ENCODE assay signal across 12 cellular contexts in the genomic region with DNA sequence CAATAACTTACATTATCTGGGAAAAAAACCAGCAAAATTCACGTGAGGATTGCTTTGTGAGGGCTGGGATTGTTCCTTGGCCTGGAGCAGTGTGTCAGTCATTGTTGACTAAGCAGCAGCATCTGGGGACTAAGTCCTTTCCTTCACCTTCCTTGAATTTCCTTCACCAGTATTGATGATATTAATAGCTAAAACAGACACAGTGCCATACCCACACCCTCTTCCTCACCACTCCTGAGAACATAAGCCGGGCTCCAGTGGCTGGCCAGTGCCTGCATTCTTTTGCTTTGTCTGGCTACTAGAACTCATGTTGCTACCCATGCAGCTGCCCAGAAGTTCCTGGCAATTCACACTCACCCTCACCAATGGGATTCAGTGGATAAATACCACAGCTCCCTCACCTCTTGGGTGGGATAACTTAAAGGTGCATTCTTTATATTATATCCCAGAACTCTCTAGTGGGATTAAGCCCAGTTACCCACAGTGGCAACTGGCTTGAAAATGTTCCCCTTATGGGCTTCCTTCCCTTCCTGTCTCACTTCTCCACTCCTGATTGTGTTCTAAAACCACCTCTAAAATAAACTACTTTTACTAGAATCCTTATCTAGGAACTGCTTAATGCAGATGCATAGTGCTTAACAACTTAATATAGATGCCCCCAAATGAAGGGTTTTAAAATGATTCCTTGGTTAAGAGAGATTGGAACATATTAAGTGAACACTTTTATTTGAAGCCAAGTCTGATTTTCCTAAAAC. TPM values are rescaled to one million over a fixed set of nuclear protein-coding genes. Genes with fewer than 3 reads are reported as not detected.
DNase-seq lines count a peak whose midpoint lies in the region; ATAC-seq and TF ChIP-seq lines count a peak whose summit lies in the region.
"Had no signal": no experiment of that assay in that cellular context is flagged by ENCODE, and none has a peak within 500 bp of the region (broad histone marks: within the 10 kb centered on the region; RNA-seq: fewer than 3 reads in every experiment).

No MANE protein-coding gene starts in this region.

- CTCF ChIA-PET in SK-N-SH (lab: Yijun Ruan, JAX) = no interaction called here

- H3K4me1 Mint-ChIP-seq in activated CD4-positive, alpha-beta T cell treated with anti-CD3 and anti-CD28 coated beads, Interleukin-2, amount 10 ng/mL, durations not matched to agents 24 days and 14 days = peaks cover 14% of the 10 kb centered on the region

- H3K9ac ChIP-seq in SK-N-SH (no peak overlapping the region), stomach smooth muscle (ENCODE audit: low read length in 2 of 2) (no peak overlapping the region)

- H3K4me3 ChIP-seq in SK-N-SH (ENCODE audit: low read depth in 2 of 2, low read length in 1 of 2) (no peak overlapping the region), stomach smooth muscle (ENCODE audit: low read length in 2 of 2) (no peak overlapping the region), BE2C (ENCODE audit: low read depth, low read length) (no peak overlapping the region)

- no peak for ATAC-seq in SK-N-SH treated with all-trans-retinoic acid at 6 μM for 48 hours

- H3K27me3 Mint-ChIP-seq in activated CD4-positive, alpha-beta T cell treated with anti-CD3 and anti-CD28 coated beads, Interleukin-2, amount 10 ng/mL, durations not matched to agents 24 days and 14 days = peaks cover 3% of the 10 kb centered on the region
- H3K27me3 Mint-ChIP-seq: dendritic cell treated with granulocyte-macrophage colony-stimulating factor and Interleukin-4, amounts not matched to agents 40 ng/mL and 50 ng/mL, for 4 days had no signal

- no peak for TF ChIP-seq EP300 in SK-N-SH (IDR thresholded peaks at IDR 0.05; ENCODE audit: borderline replicate concordance in 1 of 2, low read depth in 1 of 2, low read length in 1 of 2)

- 76% methylated on average over 2 of the region's 2 CpGs for WGBS in SK-N-SH (ENCODE audit: low lambda C conversion rate)

- H3K27ac Mint-ChIP-seq in activated CD4-positive, alpha-beta T cell treated with anti-CD3 and anti-CD28 coated beads, Interleukin-2, amount 10 ng/mL, durations not matched to agents 24 days and 14 days = no peak overlapping the region
- H3K27ac Mint-ChIP-seq: dendritic cell treated with granulocyte-macrophage colony-stimulating factor and Interleukin-4, amounts not matched to agents 40 ng/mL and 50 ng/mL, for 4 days had no signal

- POLR2A ChIA-PET in SK-N-SH (lab: Yijun Ruan, JAX) = no interaction called here

- no peaks in the 10 kb centered on the region for H3K9me2 ChIP-seq in SK-N-SH

- TF ChIP-seq RAD21 in SK-N-SH (IDR thresholded peaks at IDR 0.05; ENCODE audit: low read length) = no peak

- H3K27ac ChIP-seq in SK-N-SH (ENCODE audit: low read depth in 2 of 2, low read length in 1 of 2) (peak overlapping the region in 1 of 2 experiments; percentile 70; a peak in 3 of 4 replicates), stomach smooth muscle (ENCODE audit: low read length) (peak overlapping the region; percentile 7)

- peaks cover 64% of the 10 kb centered on the region for H3K79me2 ChIP-seq in SK-N-SH (ENCODE audit: insufficient read depth)

- H3K36me3 Mint-ChIP-seq in activated CD4-positive, alpha-beta T cell treated with anti-CD3 and anti-CD28 coated beads, Interleukin-2, amount 10 ng/mL, durations not matched to agents 24 days and 14 days (ENCODE audit: low read depth) = peaks cover 4% of the 10 kb centered on the region

- no peak overlapping the region for H3K4me3 Mint-ChIP-seq in activated CD4-positive, alpha-beta T cell treated with anti-CD3 and anti-CD28 coated beads, Interleukin-2, amount 10 ng/mL, durations not matched to agents 24 days and 14 days
- H3K4me3 Mint-ChIP-seq: dendritic cell treated with granulocyte-macrophage colony-stimulating factor and Interleukin-4, amounts not matched to agents 40 ng/mL and 50 ng/mL, for 4 days had no signal

- no peak overlapping the region for H2AFZ ChIP-seq in SK-N-SH (ENCODE audit: low read depth)

- no peaks in the 10 kb centered on the region for H3K27me3 ChIP-seq in SK-N-SH (ENCODE audit: insufficient read depth)
- H3K27me3 ChIP-seq in stomach smooth muscle (ENCODE audit: control insufficient read depth in 1 of 2, insufficient read depth in 2 of 2, low read length in 2 of 2) = no peaks in the 10 kb centered on the region
- H3K27me3 ChIP-seq in BE2C = no peaks in the 10 kb centered on the region

- peaks cover 0 to 8% of the 10 kb centered on the region in 2 experiments for H3K36me3 ChIP-seq in SK-N-SH (replicated peaks in 1 of 2; ENCODE audit: control insufficient read depth in 1 of 2, insufficient read depth in 2 of 2, low read length in 1 of 2)
- no peaks in the 10 kb centered on the region for H3K36me3 ChIP-seq in stomach smooth muscle (ENCODE audit: control insufficient read depth in 2 of 2, insufficient read depth in 2 of 2, low read length in 2 of 2)
- H3K36me3 ChIP-seq in BE2C = peaks cover 17% of the 10 kb centered on the region

- TF ChIP-seq CTCF in SK-N-SH (IDR thresholded peaks at IDR 0.05) (no peak), BE2C (IDR thresholded peaks at IDR 0.05; ENCODE audit: low read depth, low read length) (no peak)

- H3K4me2 ChIP-seq in SK-N-SH = peak overlapping the region; percentile 35; the same call in 1 of the 2 replicates

- DNase-seq in SK-N-SH (no peak), HT1080 (ENCODE audit: low read depth) (peak; percentile 8), fibroblast of gingiva (ENCODE audit: low read depth) (peak; percentile 7), GM19238 (ENCODE audit: insufficient read length, low spot score) (no peak), BE2C (no peak)
- no peak for DNase-seq in activated CD4-positive, alpha-beta T cell treated with anti-CD3 and anti-CD28 coated beads, Interleukin-2, amount 10 ng/mL, durations not matched to agents 24 days and 14 days
- DNase-seq: ACHN; activated CD8-positive, alpha-beta memory T cell treated with anti-CD3 and anti-CD28 coated beads for 24 hours; Karpas-422 had no signal

- H3K4me1 ChIP-seq in SK-N-SH (ENCODE audit: control insufficient read depth in 1 of 2, insufficient read depth in 2 of 2, low read depth in 1 of 2, low read length in 1 of 2) (peaks cover 0 to 58% of the 10 kb centered on the region in 2 experiments; a peak in 3 of 4 replicates), stomach smooth muscle (ENCODE audit: control insufficient read depth, insufficient read depth, low read length) (peaks cover 10% of the 10 kb centered on the region), BE2C (no peaks in the 10 kb centered on the region; the same call in 1 of the 2 replicates)

- H3F3A ChIP-seq in SK-N-SH (replicated peaks; ENCODE audit: insufficient read depth) = peaks cover 44% of the 10 kb centered on the region

- H4K20me1 ChIP-seq in SK-N-SH (ENCODE audit: insufficient read depth) = no peaks in the 10 kb centered on the region

- peaks cover 12% of the 10 kb centered on the region for H3K9me3 Mint-ChIP-seq in activated CD4-positive, alpha-beta T cell treated with anti-CD3 and anti-CD28 coated beads, Interleukin-2, amount 10 ng/mL, durations not matched to agents 24 days and 14 days
- H3K9me3 Mint-ChIP-seq: dendritic cell treated with granulocyte-macrophage colony-stimulating factor and Interleukin-4, amounts not matched to agents 40 ng/mL and 50 ng/mL, for 4 days had no signal

- no peaks in the 10 kb centered on the region for H3K9me3 ChIP-seq in SK-N-SH
- H3K9me3 ChIP-seq in stomach smooth muscle (ENCODE audit: control insufficient read depth in 2 of 2, low read length in 2 of 2) = no peaks in the 10 kb centered on the region
- H3K9me3 ChIP-seq in BE2C = no peaks in the 10 kb centered on the region; the same call in 1 of the 2 replicates

- intact Hi-C loops in activated CD4-positive, alpha-beta T cell treated with anti-CD3 and anti-CD28 coated beads, Interleukin-2, amount 10 ng/mL, durations not matched to agents 24 days and 14 days (cut with micrococcal nuclease) = loop anchor here (1.0 kb wide), 1 partner anchor 58 kb away; no protein-coding TSS in a partner anchor

TF ChIP-seq in SK-N-SH, 30 proteins besides CTCF, POLR2A, EP300 and RAD21 (continues in another document):
- TF ChIP-seq TCF12 (IDR thresholded peaks at IDR 0.05) (no peak), SMC3 (IDR thresholded peaks at IDR 0.05; ENCODE audit: low read depth, low read length) (no peak), MEF2A (IDR thresholded peaks at IDR 0.05; ENCODE audit: borderline replicate concordance, low read depth) (no peak), JUND (IDR thresholded peaks at IDR 0.05) (no peak), FOXJ3 (CRISPR knock-in tag; IDR thresholded peaks at IDR 0.05) (no peak), CHD2 (IDR thresholded peaks at IDR 0.05; ENCODE audit: low read length, partially characterized antibody) (no peak), FOSL2 (IDR thresholded peaks at IDR 0.05; ENCODE audit: borderline replicate concordance, low read depth) (no peak)
- TF ChIP-seq, protein P1, sequence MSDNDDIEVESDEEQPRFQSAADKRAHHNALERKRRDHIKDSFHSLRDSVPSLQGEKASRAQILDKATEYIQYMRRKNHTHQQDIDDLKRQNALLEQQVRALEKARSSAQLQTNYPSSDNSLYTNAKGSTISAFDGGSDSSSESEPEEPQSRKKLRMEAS (IDR thresholded peaks at IDR 0.05; ENCODE audit: low read depth) = no peak

TF ChIP-seq in SK-N-SH treated with all-trans-retinoic acid at 6 μM for 48 hours, 23 proteins besides CTCF, POLR2A, EP300 and RAD21 (continues in another document):
- TF ChIP-seq BACH2 (CRISPR knock-in tag; IDR thresholded peaks at IDR 0.05; ENCODE audit: borderline replicate concordance) (no peak), ZNF565 (CRISPR knock-in tag; conservative IDR thresholded peaks at IDR 0.05; ENCODE audit: low read depth) (no peak)

RNA-seq across cellular contexts. Expression of a gene that starts 24.0 kb away (rescaled TPM):
- 10.5 and 13.0 TPM in 2 replicates for polyA plus RNA-seq in SK-N-SH (2012; rRNA removed)
- 14.4 and 19.7 TPM in 2 replicates for polyA plus RNA-seq in SK-N-SH (2012; cell fraction: cytosol; rRNA removed)
- 8.6 and 13.2 TPM in 2 replicates for polyA plus RNA-seq in SK-N-SH (2012; cell fraction: nucleus; rRNA removed)
- total RNA-seq in HT1080 (2014; rRNA removed; shearing (Covaris generic)) = 4.6 and 7.2 TPM in 2 replicates
- polyA plus RNA-seq in HT1080 (2015; cell fraction: cytosol; rRNA removed) = 2.3 and 2.8 TPM in 2 replicates
- polyA plus RNA-seq in HT1080 (2015; cell fraction: nucleus; rRNA removed) = 2.3 and 5.4 TPM in 2 replicates
- 42.4 TPM for polyA plus RNA-seq in BE2C (2012; ENCODE audit: insufficient read depth, insufficient read length, low read depth)
- total RNA-seq in activated CD4-positive, alpha-beta T cell treated with anti-CD3 and anti-CD28 coated beads, Interleukin-2, amount 10 ng/mL, durations not matched to agents 24 days and 14 days = 1.2 and 1.9 TPM in 2 replicates

Comparison
In these comparisons a context has a peak if more than half of its experiments do, and no peak if none do; other contexts are left out.
1. DNase-seq: peak in HT1080 (single experiment) and fibroblast of gingiva (single experiment); none in SK-N-SH (single experiment), GM19238 (single experiment), BE2C (single experiment) and activated CD4-positive, alpha-beta T cell treated with anti-CD3 and anti-CD28 coated beads, Interleukin-2, amount 10 ng/mL, durations not matched to agents 24 days and 14 days (single experiment).